8 cellular contexts compared by ENCODE assay signal in the genomic region with DNA sequence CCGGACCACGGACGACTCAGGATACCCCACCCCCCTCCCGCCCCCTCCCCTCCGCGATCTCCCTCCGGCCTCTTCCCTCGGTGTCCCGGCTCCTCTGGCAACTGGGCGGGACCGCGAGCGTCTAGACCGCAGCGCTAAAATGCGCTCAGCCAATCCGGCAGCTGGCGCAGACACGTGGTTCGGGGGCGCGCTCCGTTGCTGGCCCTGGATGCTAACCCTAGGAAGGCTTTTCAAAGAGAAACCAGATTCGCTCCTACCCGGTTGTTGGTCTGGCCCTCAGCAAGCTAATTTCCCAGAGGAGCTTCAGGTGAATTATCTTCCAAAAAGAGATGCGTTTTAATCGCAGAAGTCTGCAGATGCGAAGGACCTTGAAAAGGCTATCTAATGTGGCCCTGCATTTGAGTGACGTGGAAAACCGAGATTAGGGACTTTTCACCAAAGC. TPM values are rescaled to one million over a fixed set of nuclear protein-coding genes. Genes with fewer than 3 reads are reported as not detected.
A peak's percentile ranks its signal among the peaks of the same experiment; 100 is the strongest.
DNase-seq lines count a peak whose midpoint lies in the region; ATAC-seq lines count a peak whose summit lies in the region.

Gene DZIP1 (minus strand): TSS at position 96 of the 442 bp plus-strand sequence. CDS start 2,677 bp downstream, outside the sequence.

- no peak within 1 kb of the TSS for H2BK120ac ChIP-seq in neuronal stem cell (ENCODE audit: low read depth, low read length)

- no peaks in the 10 kb centered on the region for H3K36me3 Mint-ChIP-seq in activated naive CD8-positive, alpha-beta T cell treated with anti-CD3 and anti-CD28 coated beads, Interleukin-2, amount 10 ng/mL, durations not matched to agents 7 days and 5 days

- H3K4me1 Mint-ChIP-seq in activated naive CD8-positive, alpha-beta T cell treated with anti-CD3 and anti-CD28 coated beads, Interleukin-2, amount 10 ng/mL, durations not matched to agents 7 days and 5 days, result peaks cover 6% of the 10 kb centered on the region

- H2AFZ ChIP-seq in neuronal stem cell (ENCODE audit: low read length), result peak within 1 kb of the TSS; percentile 99

- peaks cover 4 to 5% of the 10 kb centered on the region in 2 donors for H3K4me1 ChIP-seq in neuronal stem cell (ENCODE audit: control insufficient read depth in 2 of 2, insufficient read depth in 1 of 2, low read depth in 1 of 2, low read length in 2 of 2)

- peak within 1 kb of the TSS; percentile 90 for H2BK5ac ChIP-seq in neuronal stem cell (ENCODE audit: low read length)

- no peaks in the 10 kb centered on the region for H3K9me3 Mint-ChIP-seq in activated naive CD8-positive, alpha-beta T cell treated with anti-CD3 and anti-CD28 coated beads, Interleukin-2, amount 10 ng/mL, durations not matched to agents 7 days and 5 days

- peak within 1 kb of the TSS; percentile 99 for H3K14ac ChIP-seq in neuronal stem cell (ENCODE audit: low read length)

- H3K36me3 ChIP-seq in neuronal stem cell (replicated peaks in 1 of 2; ENCODE audit: control insufficient read depth in 2 of 2, insufficient read depth in 2 of 2, low read length in 2 of 2), result peaks cover 5 to 27% of the 10 kb centered on the region in 2 donors

- peaks cover 10% of the 10 kb centered on the region for H3K79me1 ChIP-seq in neuronal stem cell (ENCODE audit: low read depth, low read length)

- peak; percentile 49 for DNase-seq in activated CD4-positive, alpha-beta T cell treated with anti-CD3 and anti-CD28 coated beads for 48 hours
- DNase-seq in activated CD4-positive, alpha-beta T cell treated with anti-CD3 and anti-CD28 coated beads for 4 hours, result no peak
- DNase-seq in NCI-H345 treated with DMSO at 0.1 percent for 48 hours (lab: John Stamatoyannopoulos, UW; ENCODE audit: unreplicated experiment), result peak; percentile 60
- DNase-seq in activated naive CD8-positive, alpha-beta T cell treated with anti-CD3 and anti-CD28 coated beads, Interleukin-2, amount 10 ng/mL, durations not matched to agents 7 days and 5 days, result peak; percentile 49
- DNase-seq in Right ventricle myocardium superior, result peak; percentile 87
- peak; percentile 78 for DNase-seq in neuronal stem cell (ENCODE audit: low spot score)
- DNase-seq in effector CD8-positive, alpha-beta T cell (lab: John Stamatoyannopoulos, UW), result no peak

- peak within 1 kb of the TSS; percentile 79 for H3K4me3 Mint-ChIP-seq in activated naive CD8-positive, alpha-beta T cell treated with anti-CD3 and anti-CD28 coated beads, Interleukin-2, amount 10 ng/mL, durations not matched to agents 7 days and 5 days

- H2BK12ac ChIP-seq in neuronal stem cell (ENCODE audit: low read length), result no peak within 1 kb of the TSS

- no CpG with 5 or more reads among the region's 30 CpGs for WGBS in neuronal stem cell (ENCODE audit: extremely low coverage in 2 of 2, insufficient read length in 2 of 2, insufficient replicate concordance in 1 of 2), 2 donors

- H3K27me3 Mint-ChIP-seq in activated naive CD8-positive, alpha-beta T cell treated with anti-CD3 and anti-CD28 coated beads, Interleukin-2, amount 10 ng/mL, durations not matched to agents 7 days and 5 days, result peaks cover 59% of the 10 kb centered on the region

- no peak within 1 kb of the TSS for H3K27ac Mint-ChIP-seq in activated naive CD8-positive, alpha-beta T cell treated with anti-CD3 and anti-CD28 coated beads, Interleukin-2, amount 10 ng/mL, durations not matched to agents 7 days and 5 days

- peak within 1 kb of the TSS; percentile 15 for H2AK5ac ChIP-seq in neuronal stem cell (ENCODE audit: low read depth, low read length)

- H3K4me2 ChIP-seq in neuronal stem cell (ENCODE audit: insufficient read depth, low read length, poor library complexity, severe bottlenecking), result peak within 1 kb of the TSS; percentile 96

- peak within 1 kb of the TSS; percentile 92 for H3K9ac ChIP-seq in neuronal stem cell (ENCODE audit: low read depth, low read length, poor library complexity)

- H3K27ac ChIP-seq in neuronal stem cell (replicated peaks; ENCODE audit: low read length), result peak within 1 kb of the TSS; percentile 80

- peak within 1 kb of the TSS; percentile 99 for H3K18ac ChIP-seq in neuronal stem cell (ENCODE audit: low read length)

- POLR2A ChIA-PET in activated naive CD8-positive, alpha-beta T cell treated with anti-CD3 and anti-CD28 coated beads, Interleukin-2, amount 10 ng/mL, durations not matched to agents 7 days and 5 days (lab: Charles Lee), result no interaction called here

- peak; percentile 74 for ATAC-seq in HG02571 (IDR thresholded peaks at IDR 0.05; ENCODE audit: unreplicated experiment)
- ATAC-seq in activated naive CD8-positive, alpha-beta T cell treated with anti-CD3 and anti-CD28 coated beads, Interleukin-2, amount 10 ng/mL, durations not matched to agents 7 days and 5 days (ENCODE audit: low read depth), result peak; percentile 79
- peak; percentile 96 for ATAC-seq in Right ventricle myocardium superior (ENCODE audit: poor library complexity)

- H4K8ac ChIP-seq in neuronal stem cell (ENCODE audit: low read depth, low read length), result peak within 1 kb of the TSS; percentile 43

- peak within 1 kb of the TSS; percentile 70 for H3K4ac ChIP-seq in neuronal stem cell (ENCODE audit: low read length)

- peak within 1 kb of the TSS; percentile 52 to 91 for H3K4me3 ChIP-seq in neuronal stem cell (ENCODE audit: low read length in 2 of 2)

- peaks cover 1 to 4% of the 10 kb centered on the region in 2 donors for H3K9me3 ChIP-seq in neuronal stem cell (replicated peaks in 1 of 2; ENCODE audit: control insufficient read depth in 2 of 2, insufficient read depth in 1 of 2, low read depth in 1 of 2, low read length in 2 of 2)

- H3K27me3 ChIP-seq in neuronal stem cell (ENCODE audit: control insufficient read depth in 3 of 3, insufficient read depth in 3 of 3, low read depth in 1 of 3, low read length in 3 of 3), result peaks cover 0 to 6% (median 0%) of the 10 kb centered on the region in 3 experiments

- intact Hi-C loops in Right ventricle myocardium superior (cut with DNase I), result no loop called here

- H3K23ac ChIP-seq in neuronal stem cell (ENCODE audit: low read depth, low read length, poor library complexity), result peak within 1 kb of the TSS; percentile 97

- peak within 1 kb of the TSS; percentile 85 for H4K91ac ChIP-seq in neuronal stem cell (ENCODE audit: low read depth, low read length, poor library complexity)

- peak within 1 kb of the TSS; percentile 61 for H2BK15ac ChIP-seq in neuronal stem cell (ENCODE audit: low read length)

RNA-seq across cellular contexts. Expression of gene DZIP1, which starts in this region (rescaled TPM):
- total RNA-seq in activated naive CD8-positive, alpha-beta T cell treated with anti-CD3 and anti-CD28 coated beads, Interleukin-2, amount 10 ng/mL, durations not matched to agents 7 days and 5 days, result under 1 TPM; 0.17 to 0.45 TPM
- total RNA-seq in Right ventricle myocardium superior, result 3.9 TPM
- 69.3 TPM for polyA plus RNA-seq in neuronal stem cell (2013, experiment 1 of 2)
- polyA plus RNA-seq in neuronal stem cell (2013, experiment 2 of 2), result 71.6 TPM

Comparison
In these comparisons a context has a peak if more than half of its experiments do, and no peak if none do; other contexts are left out.
1. DNase-seq: peak in activated CD4-positive, alpha-beta T cell treated with anti-CD3 and anti-CD28 coated beads for 48 hours (single experiment), NCI-H345 treated with DMSO at 0.1 percent for 48 hours (single experiment), Right ventricle myocardium superior (single experiment) and neuronal stem cell (single experiment); none in activated CD4-positive, alpha-beta T cell treated with anti-CD3 and anti-CD28 coated beads for 4 hours (0 of 2) and effector CD8-positive, alpha-beta T cell (single experiment).
2. Peak in DNase-seq and ATAC-seq in activated naive CD8-positive, alpha-beta T cell treated with anti-CD3 and anti-CD28 coated beads, Interleukin-2, amount 10 ng/mL, durations not matched to agents 7 days and 5 days; RNA of the gene not detected or under 1 TPM.
3. Peak in every context shown above with its lines, with median percentiles within 50 percentile points of each other: ATAC-seq.